ENCODE assay signal across 4 cellular contexts in the genomic region with DNA sequence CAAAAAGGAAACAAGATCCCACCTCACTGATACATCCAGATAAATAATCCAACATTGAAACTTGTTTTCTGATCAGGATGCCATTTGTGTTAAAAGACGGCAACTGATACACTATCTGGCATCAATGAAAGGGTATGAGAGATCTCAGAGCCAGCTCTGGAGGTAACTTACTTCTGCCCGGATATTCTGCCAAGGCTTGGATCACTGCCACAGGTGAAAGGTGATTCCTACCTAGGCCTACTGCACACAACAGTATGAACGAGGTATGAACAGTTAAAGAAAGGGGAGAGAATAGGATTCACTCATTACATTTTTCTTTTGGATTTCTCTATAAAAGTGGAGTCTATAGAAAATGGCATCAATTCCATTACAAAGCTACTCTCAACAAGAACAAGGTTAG.
"Had no signal": no experiment of that assay in that cellular context is flagged by ENCODE, and none has a peak within 500 bp of the region (broad histone marks: within the 10 kb centered on the region; RNA-seq: fewer than 3 reads in every experiment).

No MANE protein-coding gene starts in this region.

- ATAC-seq: HepG2, K562 had no signal

- DNase-seq: IMR-90, KBM-7 had no signal
